In the genomic region with DNA sequence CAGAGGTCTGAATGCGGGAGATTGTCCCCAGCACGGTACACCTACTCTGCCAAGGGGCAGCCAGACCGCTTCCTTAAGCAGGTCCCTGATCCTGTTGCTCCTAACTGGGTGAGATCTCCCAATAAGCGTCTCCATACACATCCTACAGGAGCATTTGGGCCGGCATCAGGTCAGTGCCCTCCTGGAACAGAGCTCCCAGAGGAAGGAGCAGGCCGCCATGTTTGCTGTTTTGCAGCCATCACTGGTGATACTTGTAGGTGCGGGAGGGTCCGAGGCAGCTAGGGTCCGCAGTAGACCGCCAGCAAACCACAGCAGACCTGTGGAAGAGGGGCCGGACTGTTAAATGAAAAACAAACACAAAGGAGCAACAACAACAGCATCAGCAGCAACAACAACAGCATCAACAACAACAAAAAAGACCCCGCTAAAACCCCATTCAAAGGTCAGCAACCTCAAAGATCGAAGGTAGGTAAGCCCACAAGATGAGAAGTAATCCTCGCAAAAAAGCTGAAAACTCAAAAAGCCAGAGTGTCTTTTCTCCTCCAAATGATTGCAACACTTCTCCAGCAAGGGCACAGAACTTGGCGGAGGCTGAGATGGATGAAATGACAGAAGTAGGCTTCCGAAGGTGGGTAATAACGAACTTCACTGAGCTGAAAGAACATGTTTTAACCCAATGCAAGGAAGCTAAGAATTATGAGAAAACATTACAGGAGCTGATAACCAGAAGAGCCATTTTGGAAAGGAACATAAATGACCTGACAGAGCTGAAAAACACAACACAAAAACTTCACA, we compare ENCODE assay signal across 20 cellular contexts.
A peak's percentile ranks its signal among the peaks of the same experiment; 100 is the strongest.
DNase-seq lines count a peak whose midpoint lies in the region; ATAC-seq, FAIRE-seq and TF ChIP-seq lines count a peak whose summit lies in the region.
"Had no signal": no experiment of that assay in that cellular context is flagged by ENCODE, and none has a peak within 500 bp of the region (broad histone marks: within the 10 kb centered on the region; RNA-seq: fewer than 3 reads in every experiment).

No MANE protein-coding gene starts in this region.

- H3K9ac ChIP-seq in kidney (ENCODE audit: low read length in 2 of 2), result no peak overlapping the region
- H3K9ac ChIP-seq: BLaER1 treated with 17β-estradiol and CSF1 and Interleukin-3, amounts not matched to agents 10 nM and 100 nM; KMS-11 had no signal

- H2AFZ ChIP-seq in GM23338 (peak overlapping the region; percentile 2; the same call in 1 of the 2 replicates), neuron (ENCODE audit: low read depth, low read length) (peak overlapping the region; percentile 43)

- H3K27ac Mint-ChIP-seq in GM23338, result no peak overlapping the region
- no peak overlapping the region for H3K27ac Mint-ChIP-seq in T-helper 2 cell treated with Interferon-gamma antibody and Interleukin-4, amounts not matched to agents 5 μg/mL and 100 μg/mL, for 36 hours
- H3K27ac Mint-ChIP-seq: B cell; CD8-positive, alpha-beta T cell; HFFc6 had no signal

- no peaks in the 10 kb centered on the region for H3K27me3 Mint-ChIP-seq in GM23338 (ENCODE audit: insufficient read depth, low read depth, poor library complexity)
- H3K27me3 Mint-ChIP-seq in T-helper 2 cell treated with Interferon-gamma antibody and Interleukin-4, amounts not matched to agents 5 μg/mL and 100 μg/mL, for 36 hours (ENCODE audit: low read depth), result no peaks in the 10 kb centered on the region
- H3K27me3 Mint-ChIP-seq: B cell had no signal

- H3K36me3 ChIP-seq in GM23338 (ENCODE audit: insufficient read depth), result no peaks in the 10 kb centered on the region
- H3K36me3 ChIP-seq in kidney (ENCODE audit: control insufficient read depth in 1 of 2, insufficient read depth in 2 of 2, low read length in 2 of 2), result no peaks in the 10 kb centered on the region
- no peaks in the 10 kb centered on the region for H3K36me3 ChIP-seq in neuron (ENCODE audit: insufficient read depth, low read length)
- no peaks in the 10 kb centered on the region for H3K36me3 ChIP-seq in testis (ENCODE audit: low read depth, missing control alignments)
- H3K36me3 ChIP-seq: BLaER1 treated with 17β-estradiol and CSF1 and Interleukin-3, amounts not matched to agents 10 nM and 100 nM had no signal

- no peaks in the 10 kb centered on the region for H3K79me2 ChIP-seq in GM23338 (replicated peaks; ENCODE audit: insufficient read depth)

- ATAC-seq in GM23338, result no peak
- no peak for ATAC-seq in GM18861 (IDR thresholded peaks at IDR 0.05; ENCODE audit: unreplicated experiment)
- ATAC-seq: CD8-positive, alpha-beta T cell; HCT116 had no signal

- DNase-seq in GM23338 (ENCODE audit: low spot score), result no peak
- DNase-seq in kidney, result peak; percentile 57
- DNase-seq in testis, result peak; percentile 38
- DNase-seq in T-helper 2 cell treated with Interferon-gamma antibody and Interleukin-4, amounts not matched to agents 5 μg/mL and 100 μg/mL, for 36 hours (ENCODE audit: low spot score), result no peak
- no peak for DNase-seq in T1000 (lab: John Stamatoyannopoulos, UW)
- no peak for DNase-seq in H54 (ENCODE audit: insufficient read length, low spot score)
- DNase-seq: Calu3; CD8-positive, alpha-beta T cell; H7; HFFc6 had no signal

- no peak overlapping the region for H3K27ac ChIP-seq in GM23338 (ENCODE audit: low read depth)
- no peak overlapping the region for H3K27ac ChIP-seq in kidney (ENCODE audit: low read depth in 2 of 2, low read length in 2 of 2)
- H3K27ac ChIP-seq in testis, result no peak overlapping the region
- H3K27ac ChIP-seq: BLaER1 treated with 17β-estradiol and CSF1 and Interleukin-3, amounts not matched to agents 10 nM and 100 nM; HL-60; KMS-11 had no signal

- no peaks in the 10 kb centered on the region for H3F3A ChIP-seq in GM23338 (replicated peaks; ENCODE audit: low read depth)

- no peaks in the 10 kb centered on the region for H4K20me1 ChIP-seq in GM23338 (replicated peaks; ENCODE audit: insufficient read depth)
- H4K20me1 ChIP-seq: BLaER1 treated with 17β-estradiol and CSF1 and Interleukin-3, amounts not matched to agents 10 nM and 100 nM had no signal

- H3K27me3 ChIP-seq in GM23338 (ENCODE audit: insufficient read depth), result no peaks in the 10 kb centered on the region
- H3K27me3 ChIP-seq in neuron (ENCODE audit: insufficient read depth, low read length), result no peaks in the 10 kb centered on the region
- H3K27me3 ChIP-seq in testis, result no peaks in the 10 kb centered on the region
- H3K27me3 ChIP-seq: BLaER1 treated with 17β-estradiol and CSF1 and Interleukin-3, amounts not matched to agents 10 nM and 100 nM had no signal

- TF ChIP-seq CTCF in GM23338 (conservative IDR thresholded peaks at IDR 0.05; ENCODE audit: low read depth in 2 of 2), result no peak
- TF ChIP-seq CTCF in kidney (IDR thresholded peaks at IDR 0.05; ENCODE audit: borderline replicate concordance, extremely low read depth, insufficient read depth), result no peak
- TF ChIP-seq CTCF in testis (IDR thresholded peaks at IDR 0.05), result no peak

- no peaks in the 10 kb centered on the region for H3K4me1 ChIP-seq in GM23338 (ENCODE audit: insufficient read depth)
- no peaks in the 10 kb centered on the region for H3K4me1 ChIP-seq in kidney (ENCODE audit: control insufficient read depth in 1 of 2, insufficient read depth in 1 of 2, low read depth in 1 of 2, low read length in 2 of 2)
- no peaks in the 10 kb centered on the region for H3K4me1 ChIP-seq in neuron (ENCODE audit: insufficient read depth, low read length)
- H3K4me1 ChIP-seq in testis, result no peaks in the 10 kb centered on the region

- H3K4me2 ChIP-seq in GM23338, result no peak overlapping the region
- H3K4me2 ChIP-seq: BLaER1 treated with 17β-estradiol and CSF1 and Interleukin-3, amounts not matched to agents 10 nM and 100 nM; KMS-11 had no signal

- H3K9me3 ChIP-seq in kidney (ENCODE audit: control insufficient read depth in 1 of 2, low read length in 2 of 2), result no peaks in the 10 kb centered on the region
- H3K9me3 ChIP-seq in neuron (ENCODE audit: low read length), result peaks cover 3% of the 10 kb centered on the region
- no peaks in the 10 kb centered on the region for H3K9me3 ChIP-seq in testis

- TF ChIP-seq POLR2A in testis (IDR thresholded peaks at IDR 0.05) (no peak), H54 (IDR thresholded peaks at IDR 0.05; ENCODE audit: low read depth, low read length) (no peak)

- H3K4me3 ChIP-seq in GM23338 (no peak overlapping the region), kidney (ENCODE audit: low read length in 2 of 2) (no peak overlapping the region), neuron (ENCODE audit: low read length) (no peak overlapping the region), testis (peak overlapping the region in 1 of 2 donors; percentile 20)
- H3K4me3 ChIP-seq: BLaER1 treated with 17β-estradiol and CSF1 and Interleukin-3, amounts not matched to agents 10 nM and 100 nM had no signal

- no peak overlapping the region for H3K4me3 Mint-ChIP-seq in GM23338
- no peak overlapping the region for H3K4me3 Mint-ChIP-seq in T-helper 2 cell treated with Interferon-gamma antibody and Interleukin-4, amounts not matched to agents 5 μg/mL and 100 μg/mL, for 36 hours
- H3K4me3 Mint-ChIP-seq: B cell; CD8-positive, alpha-beta T cell; HFFc6 had no signal

- H3K9me3 Mint-ChIP-seq in GM23338, result no peaks in the 10 kb centered on the region
- H3K9me3 Mint-ChIP-seq in T-helper 2 cell treated with Interferon-gamma antibody and Interleukin-4, amounts not matched to agents 5 μg/mL and 100 μg/mL, for 36 hours, result peaks cover 42% of the 10 kb centered on the region

- peaks cover 3% of the 10 kb centered on the region; the same call in 1 of the 2 replicates for H3K9me2 ChIP-seq in GM23338 (ENCODE audit: insufficient read depth)

- 63 to 65% methylated on average over 17 of the region's 17 CpGs for WGBS in testis, 2 donors

- no peaks in the 10 kb centered on the region; the same call in 2 of the 3 replicates for H3K4me1 Mint-ChIP-seq in GM23338
- no peaks in the 10 kb centered on the region for H3K4me1 Mint-ChIP-seq in T-helper 2 cell treated with Interferon-gamma antibody and Interleukin-4, amounts not matched to agents 5 μg/mL and 100 μg/mL, for 36 hours (ENCODE audit: low read depth)
- H3K4me1 Mint-ChIP-seq: B cell had no signal

- no peaks in the 10 kb centered on the region; the same call in 2 of the 3 replicates for H3K36me3 Mint-ChIP-seq in GM23338 (ENCODE audit: low read depth)
- no peaks in the 10 kb centered on the region for H3K36me3 Mint-ChIP-seq in T-helper 2 cell treated with Interferon-gamma antibody and Interleukin-4, amounts not matched to agents 5 μg/mL and 100 μg/mL, for 36 hours (ENCODE audit: low read depth)
- H3K36me3 Mint-ChIP-seq: CD8-positive, alpha-beta T cell had no signal

- intact Hi-C loops in kidney (cut with DNase I) (no loop called here), testis (cut with DNase I; ENCODE audit: low total_unique reads) (no loop called here)

- FAIRE-seq in kidney (lab: Jason Lieb, UNC) (no peak), H54 (lab: Jason Lieb, UNC) (no peak)
- FAIRE-seq: G401.6, GM12892, GM18507 had no signal

TF ChIP-seq in GM23338, 12 proteins besides CTCF, POLR2A, EP300 and RAD21:
- TF ChIP-seq STAT1 (IDR thresholded peaks at IDR 0.05; ENCODE audit: unreplicated experiment), result no peak

Comparison
In these comparisons a context has a peak if more than half of its experiments do, and no peak if none do; other contexts are left out.
1. DNase-seq: peak in kidney (single experiment) and testis (single experiment); none in GM23338 (single experiment), T-helper 2 cell treated with Interferon-gamma antibody and Interleukin-4, amounts not matched to agents 5 μg/mL and 100 μg/mL, for 36 hours (single experiment), T1000 (single experiment) and H54 (single experiment).